13 cellular contexts compared by ENCODE assay signal in genomic region chr20:39880890-39881289, GRCh38.
DNase-seq lines count a peak whose midpoint lies in the region; ATAC-seq and TF ChIP-seq lines count a peak whose summit lies in the region.
"Had no signal": no experiment of that assay in that cellular context is flagged by ENCODE, and none has a peak within 500 bp of the region (broad histone marks: within the 10 kb centered on the region; RNA-seq: fewer than 3 reads in every experiment).

No MANE protein-coding gene starts in this region.

- H3K4me2 ChIP-seq in GM23248 (ENCODE audit: unreplicated experiment) (no peak overlapping the region), OCI-LY1 (ENCODE audit: low read length) (no peak overlapping the region)

- H3K79me2 ChIP-seq in GM23248 (ENCODE audit: insufficient read depth) (no peaks in the 10 kb centered on the region), OCI-LY1 (ENCODE audit: insufficient read depth, low read length) (no peaks in the 10 kb centered on the region)

- H3K36me3 Mint-ChIP-seq in activated T-helper 1 cell treated with anti-CD3 and anti-CD28 coated beads, Interleukin-12 subunit alpha, Interleukin-12 subunit beta, Interleukin-2, Interleukin-4 antibody, amounts not matched to agents 30 ng/mL and 10 ng/mL and 1 ng/mL, durations not matched to agents 14 hours and 24 hours and 36 hours (ENCODE audit: low read depth), result no peaks in the 10 kb centered on the region

- H3K27ac Mint-ChIP-seq in activated T-helper 1 cell treated with anti-CD3 and anti-CD28 coated beads, Interleukin-12 subunit alpha, Interleukin-12 subunit beta, Interleukin-2, Interleukin-4 antibody, amounts not matched to agents 30 ng/mL and 10 ng/mL and 1 ng/mL, durations not matched to agents 14 hours and 24 hours and 36 hours, result no peak overlapping the region

- TF ChIP-seq CTCF in BE2C (IDR thresholded peaks at IDR 0.05; ENCODE audit: low read depth, low read length) (peak; percentile 20; the same call in 1 of the 2 replicates), OCI-LY1 (IDR thresholded peaks at IDR 0.05; ENCODE audit: low read length) (peak; percentile 29; the same call in 1 of the 2 replicates), fibroblast of villous mesenchyme (IDR thresholded peaks at IDR 0.05; ENCODE audit: insufficient read depth, low read depth, low read length) (peak; percentile 30), mucosa of descending colon (IDR thresholded peaks at IDR 0.05) (no peak)

- no peak overlapping the region for H3K4me3 Mint-ChIP-seq in activated T-helper 1 cell treated with anti-CD3 and anti-CD28 coated beads, Interleukin-12 subunit alpha, Interleukin-12 subunit beta, Interleukin-2, Interleukin-4 antibody, amounts not matched to agents 30 ng/mL and 10 ng/mL and 1 ng/mL, durations not matched to agents 14 hours and 24 hours and 36 hours

- no peaks in the 10 kb centered on the region for H3K4me1 ChIP-seq in BE2C
- peaks cover 20% of the 10 kb centered on the region for H3K4me1 ChIP-seq in GM23248 (ENCODE audit: insufficient read depth)
- no peaks in the 10 kb centered on the region for H3K4me1 ChIP-seq in OCI-LY1 (ENCODE audit: insufficient read depth, low read length, severe bottlenecking)
- H3K4me1 ChIP-seq in mucosa of descending colon (ENCODE audit: low read depth), result no peaks in the 10 kb centered on the region
- H3K4me1 ChIP-seq: thyroid gland had no signal

- 79% methylated on average over 4 of the region's 4 CpGs for WGBS in GM23248 (ENCODE audit: low coverage in 1 of 2, low lambda C conversion rate in 2 of 2, missing lambda C conversion rate in 2 of 2), 2 experiments

- H3K27me3 ChIP-seq in BE2C, result no peaks in the 10 kb centered on the region
- H3K27me3 ChIP-seq in GM23248 (replicated peaks; ENCODE audit: insufficient read depth), result no peaks in the 10 kb centered on the region
- H3K27me3 ChIP-seq in OCI-LY1 (ENCODE audit: insufficient read depth, low read length), result no peaks in the 10 kb centered on the region
- H3K27me3 ChIP-seq: thyroid gland had no signal

- H3F3A ChIP-seq in GM23248 (ENCODE audit: insufficient read depth) (peaks cover 17% of the 10 kb centered on the region; the same call in 1 of the 2 replicates), OCI-LY1 (ENCODE audit: insufficient read depth, low read length) (no peaks in the 10 kb centered on the region)

- intact Hi-C loops in left cardiac atrium (cut with DNase I) (loop anchor here in 1 of 2 donors (10.0 kb wide), 1 partner anchor 814 kb away; no protein-coding TSS in a partner anchor), mucosa of descending colon (cut with DNase I, micrococcal nuclease) (no loop called here)
- intact Hi-C loops in activated T-helper 1 cell treated with anti-CD3 and anti-CD28 coated beads, Interleukin-12 subunit alpha, Interleukin-12 subunit beta, Interleukin-2, Interleukin-4 antibody, amounts not matched to agents 30 ng/mL and 10 ng/mL and 1 ng/mL, durations not matched to agents 14 hours and 24 hours and 36 hours (cut with micrococcal nuclease), result loop anchor here (10.0 kb wide), 1 partner anchor 804 kb away; the partner anchor contains the start of gene MAFB

- H2AFZ ChIP-seq in GM23248 (no peak overlapping the region), OCI-LY1 (ENCODE audit: low read length) (no peak overlapping the region)

- H3K9me3 ChIP-seq in BE2C (no peaks in the 10 kb centered on the region), GM23248 (ENCODE audit: low read depth) (no peaks in the 10 kb centered on the region), OCI-LY1 (ENCODE audit: low read length) (no peaks in the 10 kb centered on the region), mucosa of descending colon (no peaks in the 10 kb centered on the region)
- H3K9me3 ChIP-seq: thyroid gland had no signal

- ATAC-seq in left cardiac atrium, result no peak
- ATAC-seq in mucosa of descending colon, result no peak
- ATAC-seq: heart right ventricle had no signal

- no peaks in the 10 kb centered on the region for H3K4me1 Mint-ChIP-seq in activated T-helper 1 cell treated with anti-CD3 and anti-CD28 coated beads, Interleukin-12 subunit alpha, Interleukin-12 subunit beta, Interleukin-2, Interleukin-4 antibody, amounts not matched to agents 30 ng/mL and 10 ng/mL and 1 ng/mL, durations not matched to agents 14 hours and 24 hours and 36 hours (ENCODE audit: low read depth)

- no peaks in the 10 kb centered on the region for H3K36me3 ChIP-seq in BE2C
- H3K36me3 ChIP-seq in GM23248 (ENCODE audit: low read depth), result no peaks in the 10 kb centered on the region
- no peaks in the 10 kb centered on the region for H3K36me3 ChIP-seq in OCI-LY1 (ENCODE audit: insufficient read depth, low read length)
- H3K36me3 ChIP-seq in mucosa of descending colon (ENCODE audit: low read depth), result no peaks in the 10 kb centered on the region
- H3K36me3 ChIP-seq: heart right ventricle, thyroid gland had no signal

- no peak overlapping the region for H3K4me3 ChIP-seq in BE2C (ENCODE audit: low read depth, low read length)
- H3K4me3 ChIP-seq in GM23248, result no peak overlapping the region
- no peak overlapping the region for H3K4me3 ChIP-seq in OCI-LY1 (ENCODE audit: low read depth, low read length, poor library complexity, severe bottlenecking)
- no peak overlapping the region for H3K4me3 ChIP-seq in fibroblast of villous mesenchyme (ENCODE audit: low read depth, low read length)
- H3K4me3 ChIP-seq in mucosa of descending colon, result no peak overlapping the region
- H3K4me3 ChIP-seq: heart right ventricle, thyroid gland had no signal

- no peaks in the 10 kb centered on the region for H3K9me3 Mint-ChIP-seq in activated T-helper 1 cell treated with anti-CD3 and anti-CD28 coated beads, Interleukin-12 subunit alpha, Interleukin-12 subunit beta, Interleukin-2, Interleukin-4 antibody, amounts not matched to agents 30 ng/mL and 10 ng/mL and 1 ng/mL, durations not matched to agents 14 hours and 24 hours and 36 hours

- in situ Hi-C loops in GM23248 (cut with MboI), result no loop called here

- DNase-seq in BE2C, result no peak
- DNase-seq in GM23248, result peak; percentile 70
- no peak for DNase-seq in fibroblast of villous mesenchyme (ENCODE audit: low read depth)
- no peak for DNase-seq in left cardiac atrium
- no peak for DNase-seq in cerebellum (ENCODE audit: low spot score)
- DNase-seq in mucosa of descending colon, result no peak
- DNase-seq in activated T-helper 1 cell treated with anti-CD3 and anti-CD28 coated beads, Interleukin-12 subunit alpha, Interleukin-12 subunit beta, Interleukin-2, Interleukin-4 antibody, amounts not matched to agents 30 ng/mL and 10 ng/mL and 1 ng/mL, durations not matched to agents 14 hours and 24 hours and 36 hours (ENCODE audit: low spot score), result no peak
- DNase-seq: activated CD4-positive, alpha-beta T cell treated with anti-CD3 and anti-CD28 coated beads, Interleukin-2, amount 50 U/mL, for 4 hours; amygdala; heart right ventricle; stimulated activated CD4-positive, alpha-beta T cell treated with anti-CD3 and anti-CD28 coated beads, Interleukin-4, amount 100 ng/mL, for 1 hour; thyroid gland had no signal

- H4K20me1 ChIP-seq in GM23248 (ENCODE audit: insufficient read depth) (no peaks in the 10 kb centered on the region), OCI-LY1 (ENCODE audit: insufficient read depth, low read length) (no peaks in the 10 kb centered on the region)

- no peaks in the 10 kb centered on the region for H3K27me3 Mint-ChIP-seq in activated T-helper 1 cell treated with anti-CD3 and anti-CD28 coated beads, Interleukin-12 subunit alpha, Interleukin-12 subunit beta, Interleukin-2, Interleukin-4 antibody, amounts not matched to agents 30 ng/mL and 10 ng/mL and 1 ng/mL, durations not matched to agents 14 hours and 24 hours and 36 hours (ENCODE audit: insufficient read depth)

- H3K9me2 ChIP-seq in GM23248 (ENCODE audit: insufficient read depth), result no peaks in the 10 kb centered on the region
- no peaks in the 10 kb centered on the region for H3K9me2 ChIP-seq in OCI-LY1 (ENCODE audit: low read depth, low read length)

- H3K9ac ChIP-seq in GM23248 (no peak overlapping the region), OCI-LY1 (ENCODE audit: low read length) (no peak overlapping the region)

- H3K27ac ChIP-seq in GM23248 (no peak overlapping the region), OCI-LY1 (ENCODE audit: low read depth, low read length, poor library complexity, severe bottlenecking) (no peak overlapping the region)
- H3K27ac ChIP-seq: heart right ventricle, thyroid gland had no signal
